1 cellular context compared by ENCODE assay signal in the genomic region with DNA sequence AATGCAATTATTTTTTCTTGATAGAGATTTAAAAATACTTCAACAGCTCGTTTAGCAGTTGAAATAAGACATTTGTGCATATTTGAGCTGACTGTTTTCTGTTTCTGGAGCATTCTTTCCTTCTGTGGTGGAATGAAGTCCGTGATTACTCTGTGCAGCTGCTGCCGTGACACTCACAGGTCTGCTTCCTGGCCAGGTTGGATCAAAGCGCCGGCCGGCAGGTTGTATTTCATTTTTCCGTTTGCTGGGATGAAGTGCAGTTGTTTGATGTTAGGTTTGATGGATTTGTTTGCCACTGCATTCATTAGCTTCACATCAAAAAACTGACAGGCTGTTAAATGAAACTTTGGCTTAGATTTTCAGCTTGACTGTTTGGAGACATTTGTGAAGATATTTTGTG.
A peak's percentile ranks its signal among the peaks of the same experiment; 100 is the strongest.
TF ChIP-seq lines count a peak whose summit lies in the region.

No MANE protein-coding gene starts in this region.

TF ChIP-seq in HepG2, 621 proteins besides CTCF, POLR2A, EP300 and RAD21 (continued from another document and continues in another):
- TF ChIP-seq, protein P1, sequence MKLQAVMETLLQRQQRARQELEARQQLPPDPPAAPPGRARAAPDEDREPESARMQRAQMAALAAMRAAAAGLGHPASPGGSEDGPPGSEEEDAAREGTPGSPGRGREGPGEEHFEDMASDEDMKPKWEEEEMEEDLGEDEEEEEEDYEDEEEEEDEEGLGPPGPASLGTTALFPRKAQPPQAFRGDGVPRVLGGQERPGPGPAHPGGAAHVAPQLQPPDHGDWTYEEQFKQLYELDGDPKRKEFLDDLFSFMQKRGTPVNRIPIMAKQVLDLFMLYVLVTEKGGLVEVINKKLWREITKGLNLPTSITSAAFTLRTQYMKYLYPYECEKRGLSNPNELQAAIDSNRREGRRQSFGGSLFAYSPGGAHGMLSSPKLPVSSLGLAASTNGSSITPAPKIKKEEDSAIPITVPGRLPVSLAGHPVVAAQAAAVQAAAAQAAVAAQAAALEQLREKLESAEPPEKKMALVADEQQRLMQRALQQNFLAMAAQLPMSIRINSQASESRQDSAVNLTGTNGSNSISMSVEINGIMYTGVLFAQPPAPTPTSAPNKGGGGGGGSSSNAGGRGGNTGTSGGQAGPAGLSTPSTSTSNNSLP (IDR thresholded peaks at IDR 0.05; ENCODE audit: low read depth, low read length): peak; percentile 96
- peak; percentile 35; the same call in 1 of the 2 replicates for TF ChIP-seq FOSL1 (CRISPR knock-in tag; IDR thresholded peaks at IDR 0.05; ENCODE audit: borderline replicate concordance)
- peak; percentile 76 for TF ChIP-seq SOX13 (IDR thresholded peaks at IDR 0.05)
- peak in 1 of 2 experiments; percentile 84; a peak in 2 of 4 replicates for TF ChIP-seq SOX13 (CRISPR knock-in tag; conservative IDR thresholded peaks at IDR 0.05 in 1 of 2, IDR thresholded peaks at IDR 0.05 in 1 of 2)
- TF ChIP-seq, protein P2, sequence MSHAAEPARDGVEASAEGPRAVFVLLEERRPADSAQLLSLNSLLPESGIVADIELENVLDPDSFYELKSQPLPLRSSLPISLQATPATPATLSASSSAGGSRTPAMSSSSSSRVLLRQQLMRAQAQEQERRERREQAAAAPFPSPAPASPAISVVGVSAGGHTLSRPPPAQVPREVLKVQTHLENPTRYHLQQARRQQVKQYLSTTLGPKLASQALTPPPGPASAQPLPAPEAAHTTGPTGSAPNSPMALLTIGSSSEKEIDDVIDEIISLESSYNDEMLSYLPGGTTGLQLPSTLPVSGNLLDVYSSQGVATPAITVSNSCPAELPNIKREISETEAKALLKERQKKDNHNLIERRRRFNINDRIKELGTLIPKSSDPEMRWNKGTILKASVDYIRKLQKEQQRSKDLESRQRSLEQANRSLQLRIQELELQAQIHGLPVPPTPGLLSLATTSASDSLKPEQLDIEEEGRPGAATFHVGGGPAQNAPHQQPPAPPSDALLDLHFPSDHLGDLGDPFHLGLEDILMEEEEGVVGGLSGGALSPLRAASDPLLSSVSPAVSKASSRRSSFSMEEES (CRISPR knock-in tag; IDR thresholded peaks at IDR 0.05): peak; percentile 44; the same call in 1 of the 2 replicates
- TF ChIP-seq SIX1 (CRISPR knock-in tag; IDR thresholded peaks at IDR 0.05; ENCODE audit: borderline replicate concordance): peak; percentile 96
- TF ChIP-seq TCF7 (IDR thresholded peaks at IDR 0.05; ENCODE audit: low read depth): peak; percentile 99
- peak; percentile 43 for TF ChIP-seq TBL1XR1 (IDR thresholded peaks at IDR 0.05; ENCODE audit: borderline replicate concordance, low read length, partially characterized antibody)
- peak; percentile 57; the same call in 1 of the 2 replicates for TF ChIP-seq SMYD3 (CRISPR knock-in tag; IDR thresholded peaks at IDR 0.05)
- no peak for TF ChIP-seq SMARCC2 (IDR thresholded peaks at IDR 0.05)
- TF ChIP-seq, protein P3, sequence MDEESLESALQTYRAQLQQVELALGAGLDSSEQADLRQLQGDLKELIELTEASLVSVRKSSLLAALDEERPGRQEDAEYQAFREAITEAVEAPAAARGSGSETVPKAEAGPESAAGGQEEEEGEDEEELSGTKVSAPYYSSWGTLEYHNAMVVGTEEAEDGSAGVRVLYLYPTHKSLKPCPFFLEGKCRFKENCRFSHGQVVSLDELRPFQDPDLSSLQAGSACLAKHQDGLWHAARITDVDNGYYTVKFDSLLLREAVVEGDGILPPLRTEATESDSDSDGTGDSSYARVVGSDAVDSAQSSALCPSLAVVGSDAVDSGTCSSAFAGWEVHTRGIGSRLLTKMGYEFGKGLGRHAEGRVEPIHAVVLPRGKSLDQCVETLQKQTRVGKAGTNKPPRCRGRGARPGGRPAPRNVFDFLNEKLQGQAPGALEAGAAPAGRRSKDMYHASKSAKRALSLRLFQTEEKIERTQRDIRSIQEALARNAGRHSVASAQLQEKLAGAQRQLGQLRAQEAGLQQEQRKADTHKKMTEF (CRISPR knock-in tag; IDR thresholded peaks at IDR 0.05): peak; percentile 65
- TF ChIP-seq TBX2 (CRISPR knock-in tag; IDR thresholded peaks at IDR 0.05; ENCODE audit: borderline replicate concordance): peak; percentile 95
- TF ChIP-seq FOXP1 (IDR thresholded peaks at IDR 0.05): 0 out of 2 replicates have a peak, but pooled peaks have one; percentile 33
- peak; percentile 83 for TF ChIP-seq FOXP1 (CRISPR knock-in tag; IDR thresholded peaks at IDR 0.05)
- TF ChIP-seq FOSL2 (CRISPR knock-in tag; IDR thresholded peaks at IDR 0.05): peak; percentile 84
- no peak for TF ChIP-seq ZNF839 (CRISPR knock-in tag; IDR thresholded peaks at IDR 0.05; ENCODE audit: borderline replicate concordance)
- TF ChIP-seq TARDBP (CRISPR knock-in tag; IDR thresholded peaks at IDR 0.05): peak; percentile 92
- TF ChIP-seq, protein P4, sequence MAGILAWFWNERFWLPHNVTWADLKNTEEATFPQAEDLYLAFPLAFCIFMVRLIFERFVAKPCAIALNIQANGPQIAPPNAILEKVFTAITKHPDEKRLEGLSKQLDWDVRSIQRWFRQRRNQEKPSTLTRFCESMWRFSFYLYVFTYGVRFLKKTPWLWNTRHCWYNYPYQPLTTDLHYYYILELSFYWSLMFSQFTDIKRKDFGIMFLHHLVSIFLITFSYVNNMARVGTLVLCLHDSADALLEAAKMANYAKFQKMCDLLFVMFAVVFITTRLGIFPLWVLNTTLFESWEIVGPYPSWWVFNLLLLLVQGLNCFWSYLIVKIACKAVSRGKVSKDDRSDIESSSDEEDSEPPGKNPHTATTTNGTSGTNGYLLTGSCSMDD (CRISPR knock-in tag; IDR thresholded peaks at IDR 0.05): no peak
- TF ChIP-seq TSC22D2 (CRISPR knock-in tag; IDR thresholded peaks at IDR 0.05; ENCODE audit: borderline replicate concordance): no peak
- TF ChIP-seq, protein P5, sequence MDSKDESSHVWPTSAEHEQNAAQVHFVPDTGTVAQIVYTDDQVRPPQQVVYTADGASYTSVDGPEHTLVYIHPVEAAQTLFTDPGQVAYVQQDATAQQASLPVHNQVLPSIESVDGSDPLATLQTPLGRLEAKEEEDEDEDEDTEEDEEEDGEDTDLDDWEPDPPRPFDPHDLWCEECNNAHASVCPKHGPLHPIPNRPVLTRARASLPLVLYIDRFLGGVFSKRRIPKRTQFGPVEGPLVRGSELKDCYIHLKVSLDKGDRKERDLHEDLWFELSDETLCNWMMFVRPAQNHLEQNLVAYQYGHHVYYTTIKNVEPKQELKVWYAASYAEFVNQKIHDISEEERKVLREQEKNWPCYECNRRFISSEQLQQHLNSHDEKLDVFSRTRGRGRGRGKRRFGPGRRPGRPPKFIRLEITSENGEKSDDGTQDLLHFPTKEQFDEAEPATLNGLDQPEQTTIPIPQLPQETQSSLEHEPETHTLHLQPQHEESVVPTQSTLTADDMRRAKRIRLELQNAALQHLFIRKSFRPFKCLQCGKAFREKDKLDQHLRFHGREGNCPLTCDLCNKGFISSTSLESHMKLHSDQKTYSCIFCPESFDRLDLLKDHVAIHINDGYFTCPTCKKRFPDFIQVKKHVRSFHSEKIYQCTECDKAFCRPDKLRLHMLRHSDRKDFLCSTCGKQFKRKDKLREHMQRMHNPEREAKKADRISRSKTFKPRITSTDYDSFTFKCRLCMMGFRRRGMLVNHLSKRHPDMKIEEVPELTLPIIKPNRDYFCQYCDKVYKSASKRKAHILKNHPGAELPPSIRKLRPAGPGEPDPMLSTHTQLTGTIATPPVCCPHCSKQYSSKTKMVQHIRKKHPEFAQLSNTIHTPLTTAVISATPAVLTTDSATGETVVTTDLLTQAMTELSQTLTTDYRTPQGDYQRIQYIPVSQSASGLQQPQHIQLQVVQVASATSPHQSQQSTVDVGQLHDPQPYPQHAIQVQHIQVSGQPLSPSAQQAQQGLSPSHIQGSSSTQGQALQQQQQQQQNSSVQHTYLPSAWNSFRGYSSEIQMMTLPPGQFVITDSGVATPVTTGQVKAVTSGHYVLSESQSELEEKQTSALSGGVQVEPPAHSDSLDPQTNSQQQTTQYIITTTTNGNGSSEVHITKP (CRISPR knock-in tag; IDR thresholded peaks at IDR 0.05; ENCODE audit: low read depth): no peak
- no peak for TF ChIP-seq TCF12 (IDR thresholded peaks at IDR 0.05)
- TF ChIP-seq TCF12 (CRISPR knock-in tag; IDR thresholded peaks at IDR 0.05): no peak
- TF ChIP-seq PCBP1 (IDR thresholded peaks at IDR 0.05; ENCODE audit: borderline replicate concordance, low read depth, low read length): no peak
- peak; percentile 52; the same call in 1 of the 2 replicates for TF ChIP-seq ZNF772 (CRISPR knock-in tag; IDR thresholded peaks at IDR 0.05)
- TF ChIP-seq HOXD1 (CRISPR knock-in tag; IDR thresholded peaks at IDR 0.05): peak; percentile 99
- TF ChIP-seq ZNF652 (CRISPR knock-in tag; IDR thresholded peaks at IDR 0.05; ENCODE audit: borderline replicate concordance, low read depth): no peak
- TF ChIP-seq, protein P6, sequence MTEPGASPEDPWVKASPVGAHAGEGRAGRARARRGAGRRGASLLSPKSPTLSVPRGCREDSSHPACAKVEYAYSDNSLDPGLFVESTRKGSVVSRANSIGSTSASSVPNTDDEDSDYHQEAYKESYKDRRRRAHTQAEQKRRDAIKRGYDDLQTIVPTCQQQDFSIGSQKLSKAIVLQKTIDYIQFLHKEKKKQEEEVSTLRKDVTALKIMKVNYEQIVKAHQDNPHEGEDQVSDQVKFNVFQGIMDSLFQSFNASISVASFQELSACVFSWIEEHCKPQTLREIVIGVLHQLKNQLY (CRISPR knock-in tag; IDR thresholded peaks at IDR 0.05): peak; percentile 70
- TF ChIP-seq, protein P7, sequence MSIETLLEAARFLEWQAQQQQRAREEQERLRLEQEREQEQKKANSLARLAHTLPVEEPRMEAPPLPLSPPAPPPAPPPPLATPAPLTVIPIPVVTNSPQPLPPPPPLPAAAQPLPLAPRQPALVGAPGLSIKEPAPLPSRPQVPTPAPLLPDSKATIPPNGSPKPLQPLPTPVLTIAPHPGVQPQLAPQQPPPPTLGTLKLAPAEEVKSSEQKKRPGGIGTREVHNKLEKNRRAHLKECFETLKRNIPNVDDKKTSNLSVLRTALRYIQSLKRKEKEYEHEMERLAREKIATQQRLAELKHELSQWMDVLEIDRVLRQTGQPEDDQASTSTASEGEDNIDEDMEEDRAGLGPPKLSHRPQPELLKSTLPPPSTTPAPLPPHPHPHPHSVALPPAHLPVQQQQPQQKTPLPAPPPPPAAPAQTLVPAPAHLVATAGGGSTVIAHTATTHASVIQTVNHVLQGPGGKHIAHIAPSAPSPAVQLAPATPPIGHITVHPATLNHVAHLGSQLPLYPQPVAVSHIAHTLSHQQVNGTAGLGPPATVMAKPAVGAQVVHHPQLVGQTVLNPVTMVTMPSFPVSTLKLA (IDR thresholded peaks at IDR 0.05): no peak
- TF ChIP-seq NFYC (CRISPR knock-in tag; IDR thresholded peaks at IDR 0.05): no peak
- TF ChIP-seq SIN3B (IDR thresholded peaks at IDR 0.05; ENCODE audit: low read length): no peak
- TF ChIP-seq ZNF850 (CRISPR knock-in tag; conservative IDR thresholded peaks at IDR 0.05): no peak
- TF ChIP-seq, protein P8, sequence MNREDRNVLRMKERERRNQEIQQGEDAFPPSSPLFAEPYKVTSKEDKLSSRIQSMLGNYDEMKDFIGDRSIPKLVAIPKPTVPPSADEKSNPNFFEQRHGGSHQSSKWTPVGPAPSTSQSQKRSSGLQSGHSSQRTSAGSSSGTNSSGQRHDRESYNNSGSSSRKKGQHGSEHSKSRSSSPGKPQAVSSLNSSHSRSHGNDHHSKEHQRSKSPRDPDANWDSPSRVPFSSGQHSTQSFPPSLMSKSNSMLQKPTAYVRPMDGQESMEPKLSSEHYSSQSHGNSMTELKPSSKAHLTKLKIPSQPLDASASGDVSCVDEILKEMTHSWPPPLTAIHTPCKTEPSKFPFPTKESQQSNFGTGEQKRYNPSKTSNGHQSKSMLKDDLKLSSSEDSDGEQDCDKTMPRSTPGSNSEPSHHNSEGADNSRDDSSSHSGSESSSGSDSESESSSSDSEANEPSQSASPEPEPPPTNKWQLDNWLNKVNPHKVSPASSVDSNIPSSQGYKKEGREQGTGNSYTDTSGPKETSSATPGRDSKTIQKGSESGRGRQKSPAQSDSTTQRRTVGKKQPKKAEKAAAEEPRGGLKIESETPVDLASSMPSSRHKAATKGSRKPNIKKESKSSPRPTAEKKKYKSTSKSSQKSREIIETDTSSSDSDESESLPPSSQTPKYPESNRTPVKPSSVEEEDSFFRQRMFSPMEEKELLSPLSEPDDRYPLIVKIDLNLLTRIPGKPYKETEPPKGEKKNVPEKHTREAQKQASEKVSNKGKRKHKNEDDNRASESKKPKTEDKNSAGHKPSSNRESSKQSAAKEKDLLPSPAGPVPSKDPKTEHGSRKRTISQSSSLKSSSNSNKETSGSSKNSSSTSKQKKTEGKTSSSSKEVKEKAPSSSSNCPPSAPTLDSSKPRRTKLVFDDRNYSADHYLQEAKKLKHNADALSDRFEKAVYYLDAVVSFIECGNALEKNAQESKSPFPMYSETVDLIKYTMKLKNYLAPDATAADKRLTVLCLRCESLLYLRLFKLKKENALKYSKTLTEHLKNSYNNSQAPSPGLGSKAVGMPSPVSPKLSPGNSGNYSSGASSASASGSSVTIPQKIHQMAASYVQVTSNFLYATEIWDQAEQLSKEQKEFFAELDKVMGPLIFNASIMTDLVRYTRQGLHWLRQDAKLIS (CRISPR knock-in tag; IDR thresholded peaks at IDR 0.05): no peak; the same call in 1 of the 2 replicates
- 0 out of 2 replicates have a peak, but pooled peaks have one; percentile 35 for TF ChIP-seq EHMT2 (IDR thresholded peaks at IDR 0.05; ENCODE audit: borderline replicate concordance, low read depth, low read length)
- peak; percentile 94 for TF ChIP-seq TEAD3 (CRISPR knock-in tag; optimal IDR thresholded peaks at IDR 0.05; ENCODE audit: borderline replicate concordance)
- TF ChIP-seq MAZ (IDR thresholded peaks at IDR 0.05; ENCODE audit: borderline replicate concordance, low read depth, low read length): no peak
- TF ChIP-seq MAZ (CRISPR knock-in tag; IDR thresholded peaks at IDR 0.05; ENCODE audit: low read depth): no peak; the same call in 1 of the 2 replicates
- peak; percentile 6; the same call in 1 of the 2 replicates for TF ChIP-seq RBFOX2 (IDR thresholded peaks at IDR 0.05; ENCODE audit: low read depth, low read length)
- TF ChIP-seq SAFB2 (CRISPR knock-in tag; IDR thresholded peaks at IDR 0.05; ENCODE audit: borderline replicate concordance, low read depth): no peak
- peak; percentile 36 for TF ChIP-seq MED8 (CRISPR knock-in tag; IDR thresholded peaks at IDR 0.05; ENCODE audit: insufficient replicate concordance)
- TF ChIP-seq FOXK1 (CRISPR knock-in tag; IDR thresholded peaks at IDR 0.05; ENCODE audit: borderline replicate concordance, low read depth): peak; percentile 55; the same call in 1 of the 2 replicates
- TF ChIP-seq ELF1 (CRISPR knock-in tag; IDR thresholded peaks at IDR 0.05): peak; percentile 52
- TF ChIP-seq PITX1 (CRISPR knock-in tag; IDR thresholded peaks at IDR 0.05): peak; percentile 88
- 0 out of 2 replicates have a peak, but pooled peaks have one; percentile 8 for TF ChIP-seq MAFF (IDR thresholded peaks at IDR 0.05; ENCODE audit: low read depth, low read length)
- TF ChIP-seq GZF1 (CRISPR knock-in tag; IDR thresholded peaks at IDR 0.05): no peak
- peak; percentile 85 for TF ChIP-seq SAP130 (CRISPR knock-in tag; IDR thresholded peaks at IDR 0.05; ENCODE audit: low read depth)
- peak; percentile 89 for TF ChIP-seq AHR (CRISPR knock-in tag; IDR thresholded peaks at IDR 0.05)
